In genomic region chr20:50449789-50450492, GRCh38 we compare ENCODE assay signal across 12 cellular contexts.
DNase-seq lines count a peak whose midpoint lies in the region; ATAC-seq and TF ChIP-seq lines count a peak whose summit lies in the region.
"Had no signal": no experiment of that assay in that cellular context is flagged by ENCODE, and none has a peak within 500 bp of the region (broad histone marks: within the 10 kb centered on the region; RNA-seq: fewer than 3 reads in every experiment).

No MANE protein-coding gene starts in this region.

- no peak for DNase-seq in activated CD8-positive, alpha-beta memory T cell treated with anti-CD3 and anti-CD28 coated beads, Interleukin-2, amount 10 ng/mL, durations not matched to agents 7 days and 5 days
- DNase-seq in activated CD8-positive, alpha-beta memory T cell treated with anti-CD3 and anti-CD28 coated beads, Interleukin-2, amount 50 U/mL, for 4 hours = no peak
- no peak for DNase-seq in stimulated activated naive B cell treated with anti-CD40 and anti-IgM and Interleukin-4, amounts not matched to agents 10 μg/mL and 1 μg/mL and 100 μg/mL, for 72 hours
- DNase-seq in DMS153 (lab: John Stamatoyannopoulos, UW) (no peak), HCEC 1CT (no peak), WERI-Rb-1 (no peak)
- DNase-seq: NCI-H2227 treated with DMSO at 0.1 percent for 48 hours, pancreas, T-cell had no signal

- H3K4me1 Mint-ChIP-seq in activated CD8-positive, alpha-beta memory T cell treated with anti-CD3 and anti-CD28 coated beads, Interleukin-2, amount 10 ng/mL, durations not matched to agents 7 days and 5 days = peaks cover 42% of the 10 kb centered on the region
- peaks cover 26 to 44% of the 10 kb centered on the region in 2 donors for H3K4me1 Mint-ChIP-seq in stimulated activated naive B cell treated with anti-CD40 and anti-IgM and Interleukin-4, amounts not matched to agents 10 μg/mL and 1 μg/mL and 100 μg/mL, for 72 hours

- H3K9me3 Mint-ChIP-seq in activated CD8-positive, alpha-beta memory T cell treated with anti-CD3 and anti-CD28 coated beads, Interleukin-2, amount 10 ng/mL, durations not matched to agents 7 days and 5 days (ENCODE audit: low read depth) = no peaks in the 10 kb centered on the region
- H3K9me3 Mint-ChIP-seq in stimulated activated naive B cell treated with anti-CD40 and anti-IgM and Interleukin-4, amounts not matched to agents 10 μg/mL and 1 μg/mL and 100 μg/mL, for 72 hours = peaks cover 3 to 4% of the 10 kb centered on the region in 2 donors
- H3K9me3 Mint-ChIP-seq: activated T-helper 2 cell treated with anti-CD3 and anti-CD28 coated beads, Interferon-gamma antibody, Interleukin-2, Interleukin-4, amounts not matched to agents 10 μg/mL and 5 μg/mL and 100 μg/mL, durations not matched to agents 14 hours and 24 hours and 36 hours; T-cell had no signal

- peak overlapping the region; percentile 38 for H3K27ac Mint-ChIP-seq in activated CD8-positive, alpha-beta memory T cell treated with anti-CD3 and anti-CD28 coated beads, Interleukin-2, amount 10 ng/mL, durations not matched to agents 7 days and 5 days
- H3K27ac Mint-ChIP-seq in stimulated activated naive B cell treated with anti-CD40 and anti-IgM and Interleukin-4, amounts not matched to agents 10 μg/mL and 1 μg/mL and 100 μg/mL, for 72 hours = peak overlapping the region; percentile 63
- H3K27ac Mint-ChIP-seq: T-cell had no signal

- no peak overlapping the region for H3K4me3 Mint-ChIP-seq in activated CD8-positive, alpha-beta memory T cell treated with anti-CD3 and anti-CD28 coated beads, Interleukin-2, amount 10 ng/mL, durations not matched to agents 7 days and 5 days
- H3K4me3 Mint-ChIP-seq in stimulated activated naive B cell treated with anti-CD40 and anti-IgM and Interleukin-4, amounts not matched to agents 10 μg/mL and 1 μg/mL and 100 μg/mL, for 72 hours = peak overlapping the region in 1 of 2 donors; percentile 29

- H3K27me3 ChIP-seq in HUES6 (ENCODE audit: control insufficient read depth, insufficient read depth, low read length) = no peaks in the 10 kb centered on the region
- no peaks in the 10 kb centered on the region for H3K27me3 ChIP-seq in WERI-Rb-1 (ENCODE audit: insufficient read depth, low read depth, severe bottlenecking)
- H3K27me3 ChIP-seq: pancreas had no signal

- CTCF ChIA-PET in activated CD8-positive, alpha-beta memory T cell treated with anti-CD3 and anti-CD28 coated beads, Interleukin-2, amount 10 ng/mL, durations not matched to agents 7 days and 5 days (lab: Charles Lee) = interaction anchor here (1.2 to 1.8 kb wide), 7 partner anchors 15 to 270 kb away, joined by 3 to 6 read pairs (median 5); partner anchors contain the start of gene CEBPB

- H3K4me3 ChIP-seq in HUES6 (ENCODE audit: low read depth, low read length) (no peak overlapping the region), WERI-Rb-1 (ENCODE audit: low read depth, low read length) (no peak overlapping the region)
- H3K4me3 ChIP-seq: pancreas had no signal

- peak; percentile 29 for ATAC-seq in activated CD8-positive, alpha-beta memory T cell treated with anti-CD3 and anti-CD28 coated beads, Interleukin-2, amount 10 ng/mL, durations not matched to agents 7 days and 5 days
- peak; percentile 48 for ATAC-seq in HG02642 (IDR thresholded peaks at IDR 0.05; ENCODE audit: poor library complexity, unreplicated experiment)
- ATAC-seq in stimulated activated naive B cell treated with anti-CD40 and anti-IgM and Interleukin-4, amounts not matched to agents 10 μg/mL and 1 μg/mL and 100 μg/mL, for 72 hours (replicated peaks) = peak; percentile 49 to 61
- ATAC-seq: pancreas had no signal

- H3K36me3 ChIP-seq in HUES6 (ENCODE audit: control insufficient read depth, insufficient read depth, low read length) (no peaks in the 10 kb centered on the region), WERI-Rb-1 (no peaks in the 10 kb centered on the region)
- H3K36me3 ChIP-seq: pancreas had no signal

- peak overlapping the region; percentile 6 for H3K9ac ChIP-seq in HUES6 (ENCODE audit: low read length)

- no peaks in the 10 kb centered on the region for H3K9me3 ChIP-seq in HUES6 (ENCODE audit: control insufficient read depth, insufficient read depth, low read depth, low read length)
- no peaks in the 10 kb centered on the region for H3K9me3 ChIP-seq in WERI-Rb-1 (ENCODE audit: severe bottlenecking)
- H3K9me3 ChIP-seq: pancreas had no signal

- no peak for TF ChIP-seq CTCF in WERI-Rb-1 (IDR thresholded peaks at IDR 0.05; ENCODE audit: low read depth, low read length)

- H3K27ac ChIP-seq in HUES6 (ENCODE audit: low read depth, low read length) (peak overlapping the region; percentile 20; the same call in 1 of the 2 replicates), WERI-Rb-1 (no peak overlapping the region)
- H3K27ac ChIP-seq: pancreas had no signal

- H3K4me1 ChIP-seq in HUES6 (ENCODE audit: control insufficient read depth, insufficient read depth, low read length) = peaks cover 23% of the 10 kb centered on the region

- H3K36me3 Mint-ChIP-seq in activated CD8-positive, alpha-beta memory T cell treated with anti-CD3 and anti-CD28 coated beads, Interleukin-2, amount 10 ng/mL, durations not matched to agents 7 days and 5 days = no peaks in the 10 kb centered on the region
- H3K36me3 Mint-ChIP-seq in stimulated activated naive B cell treated with anti-CD40 and anti-IgM and Interleukin-4, amounts not matched to agents 10 μg/mL and 1 μg/mL and 100 μg/mL, for 72 hours = peaks cover 3 to 7% of the 10 kb centered on the region in 2 donors
- H3K36me3 Mint-ChIP-seq: T-cell had no signal

- H3K27me3 Mint-ChIP-seq in activated CD8-positive, alpha-beta memory T cell treated with anti-CD3 and anti-CD28 coated beads, Interleukin-2, amount 10 ng/mL, durations not matched to agents 7 days and 5 days = peaks cover 60% of the 10 kb centered on the region
- peaks cover 61 to 73% of the 10 kb centered on the region in 2 donors for H3K27me3 Mint-ChIP-seq in stimulated activated naive B cell treated with anti-CD40 and anti-IgM and Interleukin-4, amounts not matched to agents 10 μg/mL and 1 μg/mL and 100 μg/mL, for 72 hours
